19 cellular contexts compared by ENCODE assay signal in the genomic region with DNA sequence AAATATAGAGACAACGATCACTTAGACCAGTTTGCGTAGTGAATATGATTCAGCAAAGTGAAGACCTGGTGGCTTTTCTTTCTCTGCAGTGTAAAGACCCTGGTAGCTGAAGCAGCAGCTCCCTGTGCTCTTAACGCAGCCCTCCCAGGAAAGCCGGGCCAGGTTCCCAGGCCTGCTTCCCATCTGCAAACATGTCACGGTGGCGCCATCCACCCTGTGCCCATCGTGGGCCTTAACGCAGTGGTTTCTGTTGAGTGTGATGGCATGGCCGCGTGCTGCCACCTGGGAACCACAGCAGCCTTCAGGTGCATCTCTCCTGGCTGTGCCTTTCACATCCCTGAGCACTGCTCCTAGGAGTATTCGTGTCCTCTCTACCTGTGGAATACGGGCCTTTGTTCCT.
DNase-seq lines count a peak whose midpoint lies in the region; ATAC-seq and TF ChIP-seq lines count a peak whose summit lies in the region.
"Had no signal": no experiment of that assay in that cellular context is flagged by ENCODE, and none has a peak within 500 bp of the region (broad histone marks: within the 10 kb centered on the region; RNA-seq: fewer than 3 reads in every experiment).

No MANE protein-coding gene starts in this region.

- H3K4me3 Mint-ChIP-seq in GM23338 (no peak overlapping the region), T-helper 17 cell (no peak overlapping the region)
- no peak overlapping the region for H3K4me3 Mint-ChIP-seq in stimulated activated naive B cell treated with anti-CD40 and anti-IgM and Interleukin-4, amounts not matched to agents 10 μg/mL and 1 μg/mL and 100 μg/mL, for 72 hours
- H3K4me3 Mint-ChIP-seq: CD4-positive, CD25-positive, alpha-beta regulatory T cell had no signal

- peaks cover 15% of the 10 kb centered on the region for H3K27me3 Mint-ChIP-seq in GM23338 (ENCODE audit: insufficient read depth, low read depth, poor library complexity)
- no peaks in the 10 kb centered on the region for H3K27me3 Mint-ChIP-seq in T-helper 17 cell
- no peaks in the 10 kb centered on the region for H3K27me3 Mint-ChIP-seq in stimulated activated naive B cell treated with anti-CD40 and anti-IgM and Interleukin-4, amounts not matched to agents 10 μg/mL and 1 μg/mL and 100 μg/mL, for 72 hours
- H3K27me3 Mint-ChIP-seq: CD4-positive, CD25-positive, alpha-beta regulatory T cell had no signal

- H3K36me3 Mint-ChIP-seq in GM23338 (ENCODE audit: low read depth), result peaks cover 8% of the 10 kb centered on the region; the same call in 2 of the 3 replicates
- H3K36me3 Mint-ChIP-seq in T-helper 17 cell (ENCODE audit: low read depth), result peaks cover 4% of the 10 kb centered on the region
- H3K36me3 Mint-ChIP-seq in stimulated activated naive B cell treated with anti-CD40 and anti-IgM and Interleukin-4, amounts not matched to agents 10 μg/mL and 1 μg/mL and 100 μg/mL, for 72 hours, result peaks cover 24 to 45% of the 10 kb centered on the region in 2 donors

- H3K27ac ChIP-seq in GM23338 (ENCODE audit: low read depth) (no peak overlapping the region), lower lobe of right lung (no peak overlapping the region), suprapubic skin (no peak overlapping the region)

- H3K4me2 ChIP-seq in GM23338, result 0 out of 2 replicates have a peak overlapping the region, but pooled peaks have one; percentile 26

- H3F3A ChIP-seq in GM23338 (replicated peaks; ENCODE audit: low read depth), result peaks cover 7% of the 10 kb centered on the region; the same call in 1 of the 2 replicates

- H4K20me1 ChIP-seq in GM23338 (replicated peaks; ENCODE audit: insufficient read depth), result peaks cover 12% of the 10 kb centered on the region

- no peak for TF ChIP-seq EP300 in suprapubic skin (IDR thresholded peaks at IDR 0.05)

- H3K4me3 ChIP-seq in GM23338, result no peak overlapping the region; the same call in 1 of the 2 replicates
- no peak overlapping the region for H3K4me3 ChIP-seq in lower lobe of right lung
- no peak overlapping the region for H3K4me3 ChIP-seq in suprapubic skin

- H3K4me1 Mint-ChIP-seq in GM23338 (peaks cover 49% of the 10 kb centered on the region), T-helper 17 cell (peaks cover 5% of the 10 kb centered on the region)
- peaks cover 5 to 7% of the 10 kb centered on the region in 2 donors for H3K4me1 Mint-ChIP-seq in stimulated activated naive B cell treated with anti-CD40 and anti-IgM and Interleukin-4, amounts not matched to agents 10 μg/mL and 1 μg/mL and 100 μg/mL, for 72 hours

- intact Hi-C loops in lower lobe of right lung (cut with DNase I), result no loop called here

- H3K36me3 ChIP-seq in GM23338 (ENCODE audit: insufficient read depth) (no peaks in the 10 kb centered on the region), lower lobe of right lung (peaks cover 54% of the 10 kb centered on the region), suprapubic skin (peaks cover 62% of the 10 kb centered on the region)

- 97% methylated on average over 12 of the region's 12 CpGs for whole genome bisulfite sequencing in suprapubic skin

- TF ChIP-seq POLR2A in suprapubic skin (IDR thresholded peaks at IDR 0.05), result no peak

- H3K9me3 ChIP-seq in T-helper 17 cell (ENCODE audit: control insufficient read depth, low read length, poor library complexity, severe bottlenecking) (no peaks in the 10 kb centered on the region), lower lobe of right lung (no peaks in the 10 kb centered on the region), suprapubic skin (no peaks in the 10 kb centered on the region)

- TF ChIP-seq CTCF in GM23338 (conservative IDR thresholded peaks at IDR 0.05; ENCODE audit: low read depth in 2 of 2), result no peak
- no peak for TF ChIP-seq CTCF in lower lobe of right lung (IDR thresholded peaks at IDR 0.05)
- no peak for TF ChIP-seq CTCF in suprapubic skin (IDR thresholded peaks at IDR 0.05)

- DNase-seq in GM23338 (ENCODE audit: low spot score) (no peak), T-helper 17 cell (no peak), mesenteric fat pad (ENCODE audit: low spot score) (peak; percentile 68), SK-N-DZ (ENCODE audit: low spot score) (no peak), lower lobe of right lung (no peak), suprapubic skin (ENCODE audit: low spot score in 2 of 2) (no peak)
- DNase-seq in stimulated activated naive B cell treated with anti-CD40 and anti-IgM and Interleukin-4, amounts not matched to agents 10 μg/mL and 1 μg/mL and 100 μg/mL, for 72 hours, result no peak
- DNase-seq: CD4-positive, CD25-positive, alpha-beta regulatory T cell; DMS53; Karpas-422; NCI-H1105; NCI-H1436 treated with DMSO at 0.1 percent for 48 hours; NCI-H187 treated with DMSO at 0.1 percent for 48 hours; NCI-H2107; NCI-H524 treated with DMSO at 0.1 percent for 48 hours; NCI-H774 had no signal

- H3K79me2 ChIP-seq in GM23338 (replicated peaks; ENCODE audit: insufficient read depth), result peaks cover 48% of the 10 kb centered on the region

- ATAC-seq in GM23338 (no peak), T-helper 17 cell (no peak), GM19452 (IDR thresholded peaks at IDR 0.05; ENCODE audit: unreplicated experiment) (no peak), lower lobe of right lung (no peak)
- no peak for ATAC-seq in stimulated activated naive B cell treated with anti-CD40 and anti-IgM and Interleukin-4, amounts not matched to agents 10 μg/mL and 1 μg/mL and 100 μg/mL, for 72 hours (replicated peaks)
- ATAC-seq: HepG2, SK-N-SH treated with all-trans-retinoic acid at 6 μM for 48 hours had no signal

- no peak overlapping the region for H2AFZ ChIP-seq in GM23338

- H3K27ac Mint-ChIP-seq in GM23338 (peak overlapping the region; percentile 67; the same call in 1 of the 2 replicates), T-helper 17 cell (peak overlapping the region; percentile 60)
- peak overlapping the region; percentile 59 for H3K27ac Mint-ChIP-seq in stimulated activated naive B cell treated with anti-CD40 and anti-IgM and Interleukin-4, amounts not matched to agents 10 μg/mL and 1 μg/mL and 100 μg/mL, for 72 hours
- H3K27ac Mint-ChIP-seq: CD4-positive, CD25-positive, alpha-beta regulatory T cell had no signal

- H3K27me3 ChIP-seq in GM23338 (ENCODE audit: insufficient read depth), result no peaks in the 10 kb centered on the region
- no peaks in the 10 kb centered on the region for H3K27me3 ChIP-seq in lower lobe of right lung (ENCODE audit: low read depth)
- no peaks in the 10 kb centered on the region for H3K27me3 ChIP-seq in suprapubic skin

- no peaks in the 10 kb centered on the region for H3K9me3 Mint-ChIP-seq in GM23338
- no peaks in the 10 kb centered on the region for H3K9me3 Mint-ChIP-seq in stimulated activated naive B cell treated with anti-CD40 and anti-IgM and Interleukin-4, amounts not matched to agents 10 μg/mL and 1 μg/mL and 100 μg/mL, for 72 hours
- H3K9me3 Mint-ChIP-seq: CD4-positive, CD25-positive, alpha-beta regulatory T cell had no signal

- no peaks in the 10 kb centered on the region for H3K9me2 ChIP-seq in GM23338 (ENCODE audit: insufficient read depth)

- H3K4me1 ChIP-seq in GM23338 (ENCODE audit: insufficient read depth), result peaks cover 14% of the 10 kb centered on the region; the same call in 1 of the 2 replicates
- H3K4me1 ChIP-seq in lower lobe of right lung, result peaks cover 10% of the 10 kb centered on the region
- H3K4me1 ChIP-seq in suprapubic skin, result peaks cover 9% of the 10 kb centered on the region

TF ChIP-seq in GM23338, 12 proteins besides CTCF, POLR2A, EP300 and RAD21 (continues in another document):
- TF ChIP-seq JUNB (IDR thresholded peaks at IDR 0.05; ENCODE audit: unreplicated experiment), result no peak
- no peak for TF ChIP-seq ZNF331 (CRISPR knock-in tag; IDR thresholded peaks at IDR 0.05; ENCODE audit: low read depth)
- TF ChIP-seq EZH2 (IDR thresholded peaks at IDR 0.05; ENCODE audit: low read depth, unreplicated experiment), result no peak
- no peak for TF ChIP-seq EZH2phosphoT487 (IDR thresholded peaks at IDR 0.05; ENCODE audit: unreplicated experiment)
